ENCODE assay signal across 8 cellular contexts in the genomic region with DNA sequence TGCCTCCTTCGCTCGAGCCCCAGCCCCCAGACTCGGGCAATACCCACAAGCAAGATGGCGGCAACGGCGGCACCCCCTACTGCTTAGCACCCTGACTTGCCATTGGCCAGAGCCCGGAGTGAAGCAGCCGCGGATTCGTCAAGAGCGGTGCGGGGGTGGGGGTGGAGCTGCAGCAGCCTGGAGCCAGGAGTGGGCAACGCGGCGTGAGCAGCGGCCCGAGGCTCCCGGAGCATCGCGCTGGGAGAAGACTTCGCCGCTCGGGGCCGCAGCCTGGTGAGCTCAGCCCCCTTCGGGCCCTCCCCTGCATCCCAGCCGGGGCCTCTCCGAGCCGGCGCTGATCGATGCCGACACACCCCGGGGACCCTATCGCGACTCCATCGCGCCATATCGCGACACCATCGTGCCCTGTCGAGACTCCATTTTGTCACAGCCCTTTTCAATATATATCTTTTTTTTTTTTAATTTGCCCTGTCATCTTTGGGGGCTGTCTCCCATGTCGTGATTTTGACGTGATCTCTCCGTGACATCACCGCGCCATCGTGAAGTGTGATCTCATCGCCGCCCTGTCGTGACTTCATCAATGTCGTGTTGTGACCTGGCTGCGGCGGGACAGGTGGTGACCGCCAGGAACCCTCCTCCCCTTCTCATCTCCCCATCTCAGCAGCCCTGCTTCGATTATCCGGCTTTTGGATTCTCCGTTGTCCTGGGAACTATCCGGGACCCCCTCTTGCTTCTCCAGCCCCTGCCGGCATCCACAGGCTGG. TPM values are rescaled to one million over a fixed set of nuclear protein-coding genes. Genes with fewer than 3 reads are reported as not detected.
A peak's percentile ranks its signal among the peaks of the same experiment; 100 is the strongest.
DNase-seq lines count a peak whose midpoint lies in the region; ATAC-seq and TF ChIP-seq lines count a peak whose summit lies in the region.

Gene NCDN (plus strand): TSS at position 189 of the 763 bp plus-strand sequence. CDS start 392 bp downstream, at position 581.

- intact Hi-C loops in activated CD4-positive, alpha-beta T cell treated with anti-CD3 and anti-CD28 coated beads for 36 hours (cut with DNase I, micrococcal nuclease), result loop anchor here (1.0 to 10.0 kb wide), 17 partner anchors 18 to 827 kb away; partner anchors contain the start of genes PSMB2 (in 2 of the 2), SFPQ (in 2 of the 2), AGO1 (in 1 of the 2) and AGO3 (in 1 of the 2)

- H3K9me3 Mint-ChIP-seq in activated CD4-positive, alpha-beta T cell treated with anti-CD3 and anti-CD28 coated beads for 36 hours (ENCODE audit: low read depth), result no peaks in the 10 kb centered on the region

- H3K4me3 ChIP-seq in choroid plexus epithelial cell (ENCODE audit: low read depth, low read length), result peak within 1 kb of the TSS; percentile 98

- CTCF ChIA-PET in activated CD4-positive, alpha-beta T cell treated with anti-CD3 and anti-CD28 coated beads for 36 hours (lab: Charles Lee), result interaction anchor here (0.6 to 3.3 kb wide), 5 partner anchors 98 to 159 kb away, joined by 3 to 31 read pairs (median 4); no protein-coding TSS in a partner anchor

- no peaks in the 10 kb centered on the region for H3K27me3 Mint-ChIP-seq in activated CD4-positive, alpha-beta T cell treated with anti-CD3 and anti-CD28 coated beads for 36 hours

- peak within 1 kb of the TSS; percentile 98 for H3K4me3 Mint-ChIP-seq in activated CD4-positive, alpha-beta T cell treated with anti-CD3 and anti-CD28 coated beads for 36 hours

- H3K36me3 Mint-ChIP-seq in activated CD4-positive, alpha-beta T cell treated with anti-CD3 and anti-CD28 coated beads for 36 hours (ENCODE audit: low read depth), result peaks cover 8% of the 10 kb centered on the region

- peak within 1 kb of the TSS; percentile 97 for H3K27ac Mint-ChIP-seq in activated CD4-positive, alpha-beta T cell treated with anti-CD3 and anti-CD28 coated beads for 36 hours

- POLR2A ChIA-PET in activated CD4-positive, alpha-beta T cell treated with anti-CD3 and anti-CD28 coated beads for 36 hours (lab: Charles Lee), result interaction anchor here (0.6 to 1.5 kb wide), 5 partner anchors 20 to 373 kb away, joined by 3 to 4 read pairs (median 3); partner anchors contain the start of genes AGO3 and SFPQ

- peak; percentile 91 for TF ChIP-seq POLR2A in GM19193 (IDR thresholded peaks at IDR 0.05; ENCODE audit: extremely low read depth, insufficient read depth, insufficient read length)

- ATAC-seq in HG03439 (IDR thresholded peaks at IDR 0.05; ENCODE audit: unreplicated experiment), result peak; percentile 77
- peak; percentile 92 for ATAC-seq in activated CD4-positive, alpha-beta T cell treated with anti-CD3 and anti-CD28 coated beads for 36 hours

- H3K4me1 Mint-ChIP-seq in activated CD4-positive, alpha-beta T cell treated with anti-CD3 and anti-CD28 coated beads for 36 hours, result peaks cover 45% of the 10 kb centered on the region

- DNase-seq in AML-193 (lab: John Stamatoyannopoulos, UW) (peak; percentile 95), NCI-H524 (lab: John Stamatoyannopoulos, UW) (peak; percentile 91 to 97), choroid plexus epithelial cell (ENCODE audit: low read depth) (peak; percentile 99), kidney glomerular epithelial cell (lab: John Stamatoyannopoulos, UW) (peak; percentile 96)
- peak; percentile 99 for DNase-seq in activated CD4-positive, alpha-beta T cell treated with anti-CD3 and anti-CD28 coated beads for 36 hours
- peak; percentile 83 to 89 for DNase-seq in stimulated activated CD4-positive, alpha-beta T cell treated with anti-CD3 and anti-CD28 coated beads, Interleukin-1b, Interleukin-23, amount 100 ng/mL, for 1 hour (ENCODE audit: low read depth in 2 of 2)

- no peak for TF ChIP-seq CTCF in choroid plexus epithelial cell (conservative IDR thresholded peaks at IDR 0.05; ENCODE audit: low read depth, low read length)

RNA-seq across cellular contexts. Expression of gene NCDN, which starts in this region (rescaled TPM):
- 10 to 100 TPM; 21.1 to 23.4 TPM for total RNA-seq in activated CD4-positive, alpha-beta T cell treated with anti-CD3 and anti-CD28 coated beads for 36 hours

Comparison
In these comparisons a context has a peak if more than half of its experiments do, and no peak if none do; other contexts are left out.
1. Peak in every context shown above with its lines: DNase-seq, ATAC-seq and H3K4me3 ChIP-seq.